In the genomic region with DNA sequence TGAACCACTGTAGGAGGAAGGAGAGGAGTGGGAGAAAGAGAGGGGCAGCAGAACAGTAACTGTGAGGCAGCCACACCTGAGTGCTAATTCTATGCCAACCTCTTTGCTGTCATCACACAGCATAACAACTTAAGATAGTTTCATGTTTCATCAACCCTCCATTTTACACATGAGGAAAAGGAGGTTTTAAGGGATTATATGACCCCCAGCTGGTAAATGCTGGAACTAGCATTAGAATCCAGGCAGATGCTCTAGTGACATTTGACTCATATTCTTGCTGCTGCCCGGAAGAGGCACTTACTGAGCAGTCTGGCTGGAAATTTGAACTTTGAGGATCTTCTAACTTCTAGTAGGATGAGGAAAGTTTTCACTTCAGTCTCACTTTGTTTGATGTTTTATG, we compare ENCODE assay signal across 21 cellular contexts. TPM values are rescaled to one million over a fixed set of nuclear protein-coding genes. Genes with fewer than 3 reads are reported as not detected.
DNase-seq lines count a peak whose midpoint lies in the region; ATAC-seq and TF ChIP-seq lines count a peak whose summit lies in the region.
"Had no signal": no experiment of that assay in that cellular context is flagged by ENCODE, and none has a peak within 500 bp of the region (broad histone marks: within the 10 kb centered on the region; RNA-seq: fewer than 3 reads in every experiment).

No MANE protein-coding gene starts in this region.

- H3K36me3 ChIP-seq in cardiac muscle cell = no peaks in the 10 kb centered on the region
- H3K36me3 ChIP-seq in tibial artery = peaks cover 0 to 8% (median 6%) of the 10 kb centered on the region in 3 donors

- no peaks in the 10 kb centered on the region for H3K9me3 ChIP-seq in cardiac muscle cell (ENCODE audit: low read depth)
- peaks cover 0 to 8% (median 0%) of the 10 kb centered on the region in 3 donors for H3K9me3 ChIP-seq in tibial artery

- peaks cover 9% of the 10 kb centered on the region for H3K36me3 Mint-ChIP-seq in chondrocyte (ENCODE audit: low read depth)

- H3K27ac ChIP-seq in cardiac muscle cell (no peak overlapping the region), tibial artery (no peak overlapping the region)

- H3K4me1 Mint-ChIP-seq in chondrocyte (ENCODE audit: low read depth) = peaks cover 9% of the 10 kb centered on the region
- H3K4me1 Mint-ChIP-seq: CD8-positive, alpha-beta memory T cell; immature natural killer cell; naive thymus-derived CD8-positive, alpha-beta T cell had no signal

- no peaks in the 10 kb centered on the region for H3K27me3 Mint-ChIP-seq in chondrocyte (ENCODE audit: low read depth)

- H3K27me3 ChIP-seq in cardiac muscle cell (no peaks in the 10 kb centered on the region), tibial artery (no peaks in the 10 kb centered on the region)

- H3K27ac Mint-ChIP-seq in chondrocyte (ENCODE audit: unreplicated experiment) = no peak overlapping the region
- H3K27ac Mint-ChIP-seq: CD8-positive, alpha-beta memory T cell; dendritic cell treated with granulocyte-macrophage colony-stimulating factor and Interleukin-4, amounts not matched to agents 40 ng/mL and 50 ng/mL, for 4 days; immature natural killer cell; naive thymus-derived CD8-positive, alpha-beta T cell had no signal

- ATAC-seq in left cardiac atrium (no peak), GM18519 (IDR thresholded peaks at IDR 0.05; ENCODE audit: low FRiP score, unreplicated experiment) (no peak)
- ATAC-seq: naive thymus-derived CD8-positive, alpha-beta T cell had no signal

- H3K4me3 ChIP-seq in cardiac muscle cell (no peak overlapping the region), tibial artery (no peak overlapping the region)

- TF ChIP-seq CTCF in cardiac muscle cell (IDR thresholded peaks at IDR 0.05; ENCODE audit: low read depth, low read length) (peak; percentile 12), chondrocyte (IDR thresholded peaks at IDR 0.05) (peak; percentile 51), tibial artery (IDR thresholded peaks at IDR 0.05) (no peak)

- H3K4me1 ChIP-seq in cardiac muscle cell (ENCODE audit: low read depth) (peaks cover 6% of the 10 kb centered on the region), tibial artery (peaks cover 0 to under 1% (median under 1%) of the 10 kb centered on the region in 4 donors)

- no peak overlapping the region for H3K4me3 Mint-ChIP-seq in chondrocyte (ENCODE audit: unreplicated experiment)
- H3K4me3 Mint-ChIP-seq: CD8-positive, alpha-beta memory T cell; dendritic cell treated with granulocyte-macrophage colony-stimulating factor and Interleukin-4, amounts not matched to agents 40 ng/mL and 50 ng/mL, for 4 days; immature natural killer cell; naive thymus-derived CD8-positive, alpha-beta T cell had no signal

- intact Hi-C loops in left cardiac atrium (cut with DNase I) (no loop called here), tibial artery (cut with DNase I; ENCODE audit: low total_unique reads) (no loop called here)

- DNase-seq in cardiac muscle cell (ENCODE audit: low read depth in 1 of 2, low spot score in 1 of 2) (peak in 1 of 2 donors; percentile 43), left cardiac atrium (no peak), NCI-H2171 treated with DMSO at 0.1 percent for 48 hours (lab: John Stamatoyannopoulos, UW) (peak; percentile 75), chondrocyte (ENCODE audit: low spot score) (no peak), stromal cell of bone marrow (ENCODE audit: low read depth) (peak; percentile 8), dedifferentiated amniotic fluid mesenchymal stem cell (ENCODE audit: extremely low spot score) (no peak), tibial artery (no peak)
- DNase-seq: activated CD4-positive, alpha-beta T cell treated with anti-CD3 and anti-CD28 coated beads for 4 hours; CD8-positive, alpha-beta memory T cell; GDM1; glutamatergic neuron; immature natural killer cell; mammary epithelial cell; MM.1S; naive thymus-derived CD8-positive, alpha-beta T cell; NCI-H345; OCI-M1; SIG-M5; stimulated activated CD4-positive, alpha-beta T cell treated with anti-CD3 and anti-CD28 coated beads, Interleukin-2, amount 100 ng/mL, for 24 hours had no signal

- H3K9me3 Mint-ChIP-seq in chondrocyte (ENCODE audit: low read depth) = peaks cover 7% of the 10 kb centered on the region

RNA-seq across cellular contexts. Expression of gene VLDLR, which starts 24.1 kb away (rescaled TPM):
- total RNA-seq in cardiac muscle cell = 34.1 and 36.1 TPM in 2 replicates
- polyA plus RNA-seq in cardiac muscle cell = 40.9 and 41.2 TPM in 2 replicates
- 100 to 1,000 TPM in 1 of 2 donors, 10 to 100 TPM in 1; 95.8 to 106 TPM for total RNA-seq in left cardiac atrium
- total RNA-seq in chondrocyte = 33.5 to 106 TPM (median 97.7 TPM) in 3 replicates

Comparison
In these comparisons a context has a peak if more than half of its experiments do, and no peak if none do; other contexts are left out.
1. DNase-seq: peak in NCI-H2171 treated with DMSO at 0.1 percent for 48 hours (single experiment) and stromal cell of bone marrow (single experiment); none in left cardiac atrium (single experiment), chondrocyte (single experiment), dedifferentiated amniotic fluid mesenchymal stem cell (single experiment) and tibial artery (0 of 2).
2. CTCF ChIP-seq: peak in cardiac muscle cell (single experiment) and chondrocyte (single experiment); none in tibial artery (0 of 2).